ENCODE assay signal across 17 cellular contexts in genomic region chr6:144232434-144233223, GRCh38. TPM values are rescaled to one million over a fixed set of nuclear protein-coding genes. Genes with fewer than 3 reads are reported as not detected.
DNase-seq lines count a peak whose midpoint lies in the region; ATAC-seq and TF ChIP-seq lines count a peak whose summit lies in the region.
"Had no signal": no experiment of that assay in that cellular context is flagged by ENCODE, and none has a peak within 500 bp of the region (broad histone marks: within the 10 kb centered on the region; RNA-seq: fewer than 3 reads in every experiment).

No MANE protein-coding gene starts in this region.

- H3K27ac Mint-ChIP-seq in GM23338 (no peak overlapping the region), chondrocyte (ENCODE audit: unreplicated experiment) (peak overlapping the region; percentile 42), HFFc6 (no peak overlapping the region)
- no peak overlapping the region for H3K27ac Mint-ChIP-seq in activated naive CD8-positive, alpha-beta T cell treated with anti-CD3 and anti-CD28 coated beads for 36 hours
- H3K27ac Mint-ChIP-seq: B cell had no signal

- no peaks in the 10 kb centered on the region for H4K20me1 ChIP-seq in GM23338 (replicated peaks; ENCODE audit: insufficient read depth)

- H3K4me1 ChIP-seq in GM23338 (ENCODE audit: insufficient read depth) (0 out of 2 replicates have a peak, but pooled peaks cover 13% of the 10 kb centered on the region), thoracic aorta (ENCODE audit: control insufficient read depth in 1 of 2, low read depth in 2 of 2) (peaks cover 11 to 19% of the 10 kb centered on the region in 2 donors)

- no peak overlapping the region for H3K27ac ChIP-seq in GM23338 (ENCODE audit: low read depth)
- H3K27ac ChIP-seq in thoracic aorta = peak overlapping the region in 1 of 2 donors; percentile 65

- H2AFZ ChIP-seq in GM23338 = peak overlapping the region; percentile 1; the same call in 1 of the 2 replicates

- no peak for TF ChIP-seq CTCF in GM23338 (conservative IDR thresholded peaks at IDR 0.05; ENCODE audit: low read depth in 2 of 2)
- no peak for TF ChIP-seq CTCF in chondrocyte (IDR thresholded peaks at IDR 0.05)
- no peak for TF ChIP-seq CTCF in thoracic aorta (IDR thresholded peaks at IDR 0.05)
- no peak for TF ChIP-seq CTCF in HFFc6 (IDR thresholded peaks at IDR 0.05)

- H3K36me3 ChIP-seq in GM23338 (ENCODE audit: insufficient read depth) (no peaks in the 10 kb centered on the region), thoracic aorta (no peaks in the 10 kb centered on the region)

- no peak for DNase-seq in GM23338 (ENCODE audit: low spot score)
- no peak for DNase-seq in chondrocyte (ENCODE audit: low spot score)
- DNase-seq in myocyte (ENCODE audit: low read depth) = peak; percentile 41
- DNase-seq in thoracic aorta (ENCODE audit: low spot score) = no peak
- DNase-seq in NCI-H1694 (lab: John Stamatoyannopoulos, UW) = no peak
- no peak for DNase-seq in activated naive CD8-positive, alpha-beta T cell treated with anti-CD3 and anti-CD28 coated beads for 36 hours
- DNase-seq in NCI-H526 (lab: John Stamatoyannopoulos, UW) = no peak
- DNase-seq in HFFc6 = no peak
- DNase-seq: DMS79 treated with DMSO at 0.1 percent for 48 hours; MM.1S; NCI-H1105; NCI-H2081 treated with DMSO at 0.1 percent for 48 hours; NCI-H446 treated with DMSO at 0.1 percent for 48 hours; NK-92 treated with Interleukin-12 subunit alpha and Interleukin-12 subunit beta, amount 100 ng/mL, for 24 hours had no signal

- H3K27me3 ChIP-seq in GM23338 (ENCODE audit: insufficient read depth) (no peaks in the 10 kb centered on the region), thoracic aorta (replicated peaks; ENCODE audit: insufficient read depth) (no peaks in the 10 kb centered on the region)

- H3K9me2 ChIP-seq in GM23338 (ENCODE audit: insufficient read depth) = no peaks in the 10 kb centered on the region

- no peaks in the 10 kb centered on the region for H3F3A ChIP-seq in GM23338 (replicated peaks; ENCODE audit: low read depth)

- H3K4me2 ChIP-seq in GM23338 = no peak overlapping the region

- H3K4me3 Mint-ChIP-seq in GM23338 (no peak overlapping the region), chondrocyte (ENCODE audit: unreplicated experiment) (no peak overlapping the region), HFFc6 (no peak overlapping the region)
- no peak overlapping the region for H3K4me3 Mint-ChIP-seq in activated naive CD8-positive, alpha-beta T cell treated with anti-CD3 and anti-CD28 coated beads for 36 hours
- H3K4me3 Mint-ChIP-seq: B cell had no signal

- H3K9me3 Mint-ChIP-seq in GM23338 = peaks cover 25% of the 10 kb centered on the region
- peaks cover 6% of the 10 kb centered on the region for H3K9me3 Mint-ChIP-seq in chondrocyte (ENCODE audit: low read depth)
- H3K9me3 Mint-ChIP-seq in activated naive CD8-positive, alpha-beta T cell treated with anti-CD3 and anti-CD28 coated beads for 36 hours = no peaks in the 10 kb centered on the region
- H3K9me3 Mint-ChIP-seq in HFFc6 = no peaks in the 10 kb centered on the region

- peaks cover 20% of the 10 kb centered on the region for H3K4me1 Mint-ChIP-seq in GM23338
- peaks cover 23% of the 10 kb centered on the region for H3K4me1 Mint-ChIP-seq in chondrocyte (ENCODE audit: low read depth)
- no peaks in the 10 kb centered on the region for H3K4me1 Mint-ChIP-seq in activated naive CD8-positive, alpha-beta T cell treated with anti-CD3 and anti-CD28 coated beads for 36 hours
- peaks cover 7% of the 10 kb centered on the region; the same call in 1 of the 2 replicates for H3K4me1 Mint-ChIP-seq in HFFc6 (ENCODE audit: low read depth)
- H3K4me1 Mint-ChIP-seq: B cell had no signal

- H3K79me2 ChIP-seq in GM23338 (replicated peaks; ENCODE audit: insufficient read depth) = no peaks in the 10 kb centered on the region

- H3K4me3 ChIP-seq in GM23338 (no peak overlapping the region), thoracic aorta (peak overlapping the region; percentile 9)

- H3K27me3 Mint-ChIP-seq in GM23338 (ENCODE audit: insufficient read depth, low read depth, poor library complexity) = peaks cover 7% of the 10 kb centered on the region
- no peaks in the 10 kb centered on the region for H3K27me3 Mint-ChIP-seq in chondrocyte (ENCODE audit: low read depth)
- no peaks in the 10 kb centered on the region for H3K27me3 Mint-ChIP-seq in activated naive CD8-positive, alpha-beta T cell treated with anti-CD3 and anti-CD28 coated beads for 36 hours
- peaks cover 2% of the 10 kb centered on the region; the same call in 1 of the 2 replicates for H3K27me3 Mint-ChIP-seq in HFFc6 (ENCODE audit: insufficient read depth)
- H3K27me3 Mint-ChIP-seq: B cell had no signal

- H3K9me3 ChIP-seq in thoracic aorta = no peaks in the 10 kb centered on the region

- no peak for ATAC-seq in GM23338
- no peak for ATAC-seq in thoracic aorta (ENCODE audit: insufficient number of reproducible peaks, low FRiP score, low read depth)
- ATAC-seq: Right ventricle myocardium inferior had no signal

- H3K36me3 Mint-ChIP-seq in GM23338 (ENCODE audit: low read depth) = peaks cover 22% of the 10 kb centered on the region; the same call in 2 of the 3 replicates
- H3K36me3 Mint-ChIP-seq in chondrocyte (ENCODE audit: low read depth) = no peaks in the 10 kb centered on the region
- H3K36me3 Mint-ChIP-seq in activated naive CD8-positive, alpha-beta T cell treated with anti-CD3 and anti-CD28 coated beads for 36 hours = no peaks in the 10 kb centered on the region
- no peaks in the 10 kb centered on the region for H3K36me3 Mint-ChIP-seq in HFFc6 (ENCODE audit: low read depth)

TF ChIP-seq in GM23338, 12 proteins besides CTCF, POLR2A, EP300 and RAD21 (continues in another document):
- TF ChIP-seq ETS1 (IDR thresholded peaks at IDR 0.05) (no peak), ZNF331 (CRISPR knock-in tag; IDR thresholded peaks at IDR 0.05; ENCODE audit: low read depth) (no peak)

RNA-seq across cellular contexts. Expression of gene UTRN, which starts 52.5 kb away (rescaled TPM):
- 86.8 and 121 TPM in 2 replicates for total RNA-seq in GM23338 (2014; rRNA removed; shearing (Covaris generic))
- polyA plus RNA-seq in GM23338 (2016; fragmentation: Nextera tagmentation; extraction: Ambion mirVana) = 34.8 and 53.9 TPM in 2 replicates
- total RNA-seq in chondrocyte (124 to 133 TPM (median 125 TPM) in 3 replicates), myocyte (56.8 and 103 TPM in 2 replicates), thoracic aorta (100 to 1,000 TPM; 163 to 243 TPM)
- 18.2 TPM for polyA plus RNA-seq in myocyte (2012)
- 10 to 100 TPM; 35.8 to 41.6 TPM for total RNA-seq in activated naive CD8-positive, alpha-beta T cell treated with anti-CD3 and anti-CD28 coated beads for 36 hours
- total RNA-seq in HFFc6 (2021; fragmentation: NEBNext Ultra II Directional; extraction: Animal tissue kit (Norgen Biotek cat#: 25700)) = 100 to 1,000 TPM in 5 of 6 experiments, 10 to 100 TPM in 1; 99.6 to 116 (median 109) TPM
- total RNA-seq: G401 had no signal
